Comparison of ENCODE assay signal across 3 cellular contexts in the genomic region with DNA sequence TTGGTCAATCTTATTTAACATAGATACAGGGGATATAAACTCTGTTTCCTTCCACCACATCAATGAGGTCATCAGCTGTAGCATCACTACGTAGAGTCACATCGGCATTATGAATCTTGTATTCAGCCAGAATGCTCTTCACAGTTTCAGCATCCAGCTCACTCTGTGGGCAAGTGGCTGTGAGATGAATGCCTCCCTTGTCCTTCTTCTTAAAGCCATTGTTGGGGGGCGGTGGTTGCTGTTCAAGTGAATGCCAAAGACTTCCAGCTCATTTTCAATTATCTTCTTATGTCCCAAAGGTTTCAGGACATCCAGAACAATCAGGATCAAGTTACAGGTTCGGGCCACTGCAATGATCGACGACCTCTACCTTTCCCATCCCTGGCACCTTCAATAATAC. TPM values are rescaled to one million over a fixed set of nuclear protein-coding genes. Genes with fewer than 3 reads are reported as not detected.
"Had no signal": no experiment of that assay in that cellular context is flagged by ENCODE, and none has a peak within 500 bp of the region (broad histone marks: within the 10 kb centered on the region; RNA-seq: fewer than 3 reads in every experiment).

No MANE protein-coding gene starts in this region.

RNA-seq across cellular contexts. Expression of gene SDC1, which starts 15.4 kb away (rescaled TPM):
- total RNA-seq: activated B cell treated with CpG ODN at 0.5 μM for 24 hours; activated CD8-positive, alpha-beta T cell treated with anti-CD3 and anti-CD28 coated beads, Interleukin-2, amount 10 ng/mL, durations not matched to agents 7 days and 5 days; T-helper 17 cell had no signal
